ENCODE assay signal across 25 cellular contexts in genomic region chr22:44758970-44759365, GRCh38. TPM values are rescaled to one million over a fixed set of nuclear protein-coding genes. Genes with fewer than 3 reads are reported as not detected.
"Had no signal": no experiment of that assay in that cellular context is flagged by ENCODE, and none has a peak within 500 bp of the region (broad histone marks: within the 10 kb centered on the region; RNA-seq: fewer than 3 reads in every experiment).

No MANE protein-coding gene starts in this region.

- H3K4me1 ChIP-seq: adrenal gland, esophagus muscularis mucosa had no signal

- H3K4me3 ChIP-seq: adrenal gland, breast epithelium, colonic mucosa, dorsolateral prefrontal cortex, esophagus muscularis mucosa, transverse colon had no signal

- H3K27me3 ChIP-seq: breast epithelium, colonic mucosa had no signal

- H3K36me3 Mint-ChIP-seq: natural killer cell treated with Interleukin-12 subunit alpha and Interleukin-12 subunit beta and Interleukin-15 and Interleukin-18, amount 100 ng/mL, for 72 hours had no signal

- DNase-seq: activated CD4-positive, alpha-beta T cell treated with anti-CD3 and anti-CD28 coated beads, Interleukin-2, amount 50 U/mL, for 4 hours; activated CD8-positive, alpha-beta memory T cell treated with anti-CD3 and anti-CD28 coated beads for 24 hours; activated CD8-positive, alpha-beta memory T cell treated with anti-CD3 and anti-CD28 coated beads, Interleukin-2, amount 50 U/mL, for 4 hours; activated T-cell treated with anti-CD3 and anti-CD28 coated beads, Interleukin-2, amount 50 U/mL, for 24 hours; adrenal gland; dorsolateral prefrontal cortex; effector memory CD8-positive, alpha-beta T cell; glutamatergic neuron; hippocampal formation; left ventricle myocardium superior; midbrain; stimulated activated CD4-positive, alpha-beta T cell treated with anti-CD3 and anti-CD28 coated beads, Interleukin-15, amount 100 ng/mL, for 24 hours; stimulated activated CD8-positive, alpha-beta memory T cell treated with anti-CD3 and anti-CD28 coated beads, Interleukin-4, amount 100 ng/mL, for 48 hours; stimulated activated naive B cell treated with anti-CD40 and anti-IgM and Interleukin-4, amounts not matched to agents 10 μg/mL and 1 μg/mL and 100 μg/mL, for 72 hours; T-helper 1 cell; T-helper 9 cell; transverse colon had no signal

- H3K9me3 Mint-ChIP-seq: central memory CD8-positive, alpha-beta T cell; natural killer cell treated with Interleukin-12 subunit alpha and Interleukin-12 subunit beta and Interleukin-15 and Interleukin-18, amount 100 ng/mL, for 72 hours had no signal

- H3K27ac ChIP-seq: adrenal gland, colonic mucosa, dorsolateral prefrontal cortex, esophagus muscularis mucosa had no signal

- ATAC-seq: activated naive CD4-positive, alpha-beta T cell treated with anti-CD3 and anti-CD28 coated beads, Interleukin-2, amount 50 U/mL, for 72 hours; activated T-helper 17 cell treated with anti-CD3 and anti-CD28 coated beads, Interleukin-2, amount 50 U/mL, for 72 hours; effector memory CD8-positive, alpha-beta T cell; left ventricle myocardium superior; stimulated activated naive B cell treated with anti-CD40 and anti-IgM and Interleukin-4, amounts not matched to agents 10 μg/mL and 1 μg/mL and 100 μg/mL, for 72 hours; WTC11 had no signal

- H3K36me3 ChIP-seq: adrenal gland, breast epithelium, colonic mucosa, esophagus muscularis mucosa, transverse colon had no signal

- H3K4me1 Mint-ChIP-seq: activated T-helper 17 cell treated with anti-CD3 and anti-CD28 coated beads, Interleukin-2, amount 50 U/mL, for 72 hours; central memory CD8-positive, alpha-beta T cell; stimulated activated naive B cell treated with anti-CD40 and anti-IgM and Interleukin-4, amounts not matched to agents 10 μg/mL and 1 μg/mL and 100 μg/mL, for 72 hours had no signal

- H3K9me3 ChIP-seq: adrenal gland, breast epithelium, colonic mucosa, esophagus muscularis mucosa, transverse colon had no signal

- H3K4me3 Mint-ChIP-seq: activated T-cell treated with anti-CD3 and anti-CD28 coated beads, Interleukin-2, amount 50 U/mL, for 24 hours; activated T-helper 17 cell treated with anti-CD3 and anti-CD28 coated beads, Interleukin-2, amount 50 U/mL, for 72 hours; central memory CD8-positive, alpha-beta T cell; effector memory CD8-positive, alpha-beta T cell; natural killer cell treated with Interleukin-12 subunit alpha and Interleukin-12 subunit beta and Interleukin-15 and Interleukin-18, amount 100 ng/mL, for 72 hours; stimulated activated naive B cell treated with anti-CD40 and anti-IgM and Interleukin-4, amounts not matched to agents 10 μg/mL and 1 μg/mL and 100 μg/mL, for 72 hours; WTC11 had no signal

- H3K27ac Mint-ChIP-seq: activated naive CD4-positive, alpha-beta T cell treated with anti-CD3 and anti-CD28 coated beads, Interleukin-2, amount 50 U/mL, for 72 hours; activated T-cell treated with anti-CD3 and anti-CD28 coated beads, Interleukin-2, amount 50 U/mL, for 24 hours; activated T-helper 17 cell treated with anti-CD3 and anti-CD28 coated beads, Interleukin-2, amount 50 U/mL, for 72 hours; effector memory CD8-positive, alpha-beta T cell; natural killer cell treated with Interleukin-12 subunit alpha and Interleukin-12 subunit beta and Interleukin-15 and Interleukin-18, amount 100 ng/mL, for 72 hours; stimulated activated naive B cell treated with anti-CD40 and anti-IgM and Interleukin-4, amounts not matched to agents 10 μg/mL and 1 μg/mL and 100 μg/mL, for 72 hours; WTC11 had no signal

RNA-seq across cellular contexts. Expression of gene ARHGAP8, which starts 6.6 kb away (rescaled TPM):
- total RNA-seq: left ventricle myocardium superior had no signal
